38 cellular contexts compared by ENCODE assay signal in the genomic region with DNA sequence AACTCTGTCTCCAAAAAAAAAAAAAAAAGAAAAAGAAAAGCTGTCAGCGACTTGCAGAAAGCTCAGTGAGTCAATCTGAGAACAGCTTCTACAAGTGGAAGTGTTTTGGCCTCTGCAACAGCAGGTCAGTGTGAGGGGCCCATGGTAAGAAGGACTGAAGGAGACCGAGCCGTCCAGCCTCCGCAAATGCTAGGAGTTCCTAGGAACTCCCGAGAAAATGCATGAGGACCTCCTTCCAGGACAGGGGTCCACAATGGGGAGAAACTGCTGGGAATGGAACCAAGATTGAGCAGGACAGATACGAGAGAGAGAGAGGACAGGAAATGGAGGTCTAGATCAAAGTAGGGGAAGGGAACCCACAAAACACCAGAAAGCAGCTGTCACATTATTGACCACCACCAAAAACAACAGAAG.
A peak's percentile ranks its signal among the peaks of the same experiment; 100 is the strongest.
DNase-seq lines count a peak whose midpoint lies in the region; ATAC-seq and TF ChIP-seq lines count a peak whose summit lies in the region.
"Had no signal": no experiment of that assay in that cellular context is flagged by ENCODE, and none has a peak within 500 bp of the region (broad histone marks: within the 10 kb centered on the region; RNA-seq: fewer than 3 reads in every experiment).

No MANE protein-coding gene starts in this region.

- DNase-seq in GM13977 (ENCODE audit: low spot score) (peak; percentile 43), T-helper 17 cell (no peak), glomerular visceral epithelial cell (ENCODE audit: extremely low spot score) (no peak), HK-2 (ENCODE audit: unreplicated experiment) (no peak), GM03348 (ENCODE audit: low spot score) (no peak), superior temporal gyrus (ENCODE audit: extremely low spot score) (no peak)
- DNase-seq: activated CD4-positive, alpha-beta T cell treated with anti-CD3 and anti-CD28 coated beads, Interleukin-2, amount 50 U/mL, for 4 hours; activated CD4-positive, CD25-positive, alpha-beta regulatory T cell; activated CD8-positive, alpha-beta memory T cell treated with anti-CD3 and anti-CD28 coated beads, Interleukin-2, amount 50 U/mL, for 4 hours; activated naive CD4-positive, alpha-beta T cell treated with Interleukin-2 at 50 U/mL for 16 hours; AML-193; CD8-positive, alpha-beta memory T cell; DMS 273 treated with DMSO at 0.1 percent for 48 hours; effector memory CD8-positive, alpha-beta T cell; EL; glutamatergic neuron; KG1; left lung; mesendoderm; NCI-H1417; NCI-H2029; NCI-H524 treated with DMSO at 0.1 percent for 48 hours; NK-92 treated with Interleukin-12 subunit alpha and Interleukin-12 subunit beta, amount 100 ng/mL, for 24 hours; PC-9; stimulated activated naive CD4-positive, alpha-beta T cell treated with Interleukin-2 at 50 U/mL for 16 hours; thyroid gland had no signal

- in situ Hi-C loops in GM13977 (cut with MboI; ENCODE audit: low pct_unique_long_range_greater_than_20kb, low sequenced_read_pairs, unreplicated experiment): loop anchor here (25.0 kb wide), 1 partner anchor 476 kb away; a partner anchor contains a TSS

- no peaks in the 10 kb centered on the region for H3K27me3 Mint-ChIP-seq in T-helper 17 cell
- H3K27me3 Mint-ChIP-seq: CD8-positive, alpha-beta memory T cell; effector memory CD8-positive, alpha-beta T cell had no signal

- peaks cover 0 to 32% (median 6%) of the 10 kb centered on the region in 11 experiments; a peak in 15 of 22 replicates for H3K9me3 ChIP-seq in BLaER1 treated with 17β-estradiol and CSF1 and Interleukin-3, amounts not matched to agents 10 nM and 100 nM (replicated peaks in 1 of 11)
- no peaks in the 10 kb centered on the region for H3K9me3 ChIP-seq in T-helper 17 cell (ENCODE audit: control insufficient read depth, low read length, poor library complexity, severe bottlenecking)
- H3K9me3 ChIP-seq: A549, left lung, right atrium auricular region, thyroid gland, vagina had no signal

- no peak for TF ChIP-seq CTCF in GM13977 (IDR thresholded peaks at IDR 0.05; ENCODE audit: extremely low read depth, insufficient read depth, missing control alignments)

- H3K27ac Mint-ChIP-seq in T-helper 17 cell: peak overlapping the region; percentile 53
- H3K27ac Mint-ChIP-seq: GM23338, neural progenitor cell had no signal

- H4K20me1 ChIP-seq in BLaER1 treated with 17β-estradiol and CSF1 and Interleukin-3, amounts not matched to agents 10 nM and 100 nM: peaks cover 0 to 56% (median 0%) of the 10 kb centered on the region in 11 experiments; a peak in 7 of 22 replicates

- H3K4me2 ChIP-seq in BLaER1 treated with 17β-estradiol and CSF1 and Interleukin-3, amounts not matched to agents 10 nM and 100 nM: peak overlapping the region in 6 of 11 experiments; percentile 4 to 37 (median 35); a peak in 7 of 22 replicates
- H3K4me2 ChIP-seq: A549, GM23338, neural progenitor cell, PC-9, smooth muscle cell had no signal

- H3K4me3 ChIP-seq in BLaER1 treated with 17β-estradiol and CSF1 and Interleukin-3, amounts not matched to agents 10 nM and 100 nM: no peak overlapping the region
- H3K4me3 ChIP-seq: A549, coronary artery, GM23338, left lung, neural progenitor cell, PC-9, right atrium auricular region, SK-N-MC, smooth muscle cell, thyroid gland, vagina had no signal

- peaks cover 0 to 8% (median 7%) of the 10 kb centered on the region in 10 experiments; a peak in 10 of 20 replicates for H3K4me1 ChIP-seq in BLaER1 treated with 17β-estradiol and CSF1 and Interleukin-3, amounts not matched to agents 10 nM and 100 nM
- H3K4me1 ChIP-seq: A549, left lung, neural progenitor cell, parathyroid adenoma, vagina had no signal

- H3K4me1 Mint-ChIP-seq in T-helper 17 cell: peaks cover 8% of the 10 kb centered on the region
- H3K4me1 Mint-ChIP-seq: GM23338 had no signal

- no peak overlapping the region for H3K9ac ChIP-seq in BLaER1 treated with 17β-estradiol and CSF1 and Interleukin-3, amounts not matched to agents 10 nM and 100 nM
- H3K9ac ChIP-seq: neural progenitor cell, parathyroid adenoma had no signal

- ATAC-seq in HG02852 (IDR thresholded peaks at IDR 0.05; ENCODE audit: unreplicated experiment): peak; percentile 64
- ATAC-seq in T-helper 17 cell: no peak
- ATAC-seq: A549; effector memory CD8-positive, alpha-beta T cell; GM23338; left lung had no signal

- no peaks in the 10 kb centered on the region for H3K27me3 ChIP-seq in BLaER1 treated with 17β-estradiol and CSF1 and Interleukin-3, amounts not matched to agents 10 nM and 100 nM
- H3K27me3 ChIP-seq: left lung, neural progenitor cell, right atrium auricular region, thyroid gland, vagina had no signal

- no peak overlapping the region for H3K27ac ChIP-seq in BLaER1 treated with 17β-estradiol and CSF1 and Interleukin-3, amounts not matched to agents 10 nM and 100 nM
- H3K27ac ChIP-seq: A549, coronary artery, HL-60, left lung, neural progenitor cell, parathyroid adenoma, PC-9, right atrium auricular region, SK-N-MC, thyroid gland, vagina had no signal

- H3K36me3 Mint-ChIP-seq in T-helper 17 cell (ENCODE audit: low read depth): peaks cover 9% of the 10 kb centered on the region

- H3K36me3 ChIP-seq in BLaER1 treated with 17β-estradiol and CSF1 and Interleukin-3, amounts not matched to agents 10 nM and 100 nM: peaks cover 9 to 65% (median 29%) of the 10 kb centered on the region in 11 experiments; a peak in 21 of 22 replicates
- H3K36me3 ChIP-seq: left lung, neural progenitor cell, right atrium auricular region, thyroid gland, vagina had no signal

- no peak overlapping the region for H3K4me3 Mint-ChIP-seq in T-helper 17 cell
- H3K4me3 Mint-ChIP-seq: CD8-positive, alpha-beta memory T cell; effector memory CD8-positive, alpha-beta T cell; GM23338; neural progenitor cell had no signal
